ENCODE assay signal across 10 cellular contexts in genomic region chr10:77909755-77910375, GRCh38. TPM values are rescaled to one million over a fixed set of nuclear protein-coding genes. Genes with fewer than 3 reads are reported as not detected.
DNase-seq lines count a peak whose midpoint lies in the region; ATAC-seq, FAIRE-seq and TF ChIP-seq lines count a peak whose summit lies in the region.
"Had no signal": no experiment of that assay in that cellular context is flagged by ENCODE, and none has a peak within 500 bp of the region (broad histone marks: within the 10 kb centered on the region; RNA-seq: fewer than 3 reads in every experiment).

No MANE protein-coding gene starts in this region.

- FAIRE-seq in RCC 7860 (lab: Jason Lieb, UNC), result no peak
- no peak for FAIRE-seq in pancreas (lab: Jason Lieb, UNC)

- H3K27ac ChIP-seq in esophagus squamous epithelium, result peak overlapping the region in 3 of 4 donors; percentile 24 to 63 (median 58)
- H3K27ac ChIP-seq in pancreas, result no peak overlapping the region
- H3K27ac ChIP-seq in caudate nucleus (ENCODE audit: low read depth, low read length), result no peak overlapping the region

- H3K4me3 ChIP-seq in esophagus squamous epithelium (no peak overlapping the region), pancreas (no peak overlapping the region)

- no peaks in the 10 kb centered on the region for H3K9me3 ChIP-seq in esophagus squamous epithelium
- no peaks in the 10 kb centered on the region for H3K9me3 ChIP-seq in pancreas
- H3K9me3 ChIP-seq in T-helper 17 cell (ENCODE audit: control insufficient read depth, low read length, poor library complexity, severe bottlenecking), result no peaks in the 10 kb centered on the region

- peaks cover 5% of the 10 kb centered on the region for H3K4me1 Mint-ChIP-seq in T-helper 17 cell

- ATAC-seq in pancreas, result peak; percentile 72 to 88 (median 84)
- ATAC-seq in T-helper 17 cell, result no peak

- H3K4me1 ChIP-seq in esophagus squamous epithelium, result peaks cover 9 to 76% (median 23%) of the 10 kb centered on the region in 3 donors
- H3K4me1 ChIP-seq in pancreas, result peaks cover 3 to 12% (median 9%) of the 10 kb centered on the region in 3 donors

- TF ChIP-seq CTCF in esophagus squamous epithelium (IDR thresholded peaks at IDR 0.05), result no peak
- no peak for TF ChIP-seq CTCF in pancreas (IDR thresholded peaks at IDR 0.05)

- H3K27ac Mint-ChIP-seq in T-helper 17 cell, result no peak overlapping the region

- no peak for TF ChIP-seq POLR2A in esophagus squamous epithelium (IDR thresholded peaks at IDR 0.05)

- H3K4me3 Mint-ChIP-seq in T-helper 17 cell, result no peak overlapping the region

- WGBS in esophagus squamous epithelium, 2 donors, result 59 to 69% methylated on average over 7 to 10 of the region's 10 CpGs
- WGBS in pancreas, 2 donors, result 34 to 35% methylated on average over 10 of the region's 10 CpGs

- intact Hi-C loops in esophagus squamous epithelium (cut with DNase I) (no loop called here), pancreas (cut with DNase I) (no loop called here)

- H3K36me3 ChIP-seq in esophagus squamous epithelium (no peaks in the 10 kb centered on the region), pancreas (no peaks in the 10 kb centered on the region)

- peak; percentile 33 for DNase-seq in Daoy (ENCODE audit: low read depth)
- peak; percentile 62 for DNase-seq in RCC 7860 (ENCODE audit: low spot score)
- no peak for DNase-seq in esophagus squamous epithelium (lab: John Stamatoyannopoulos, UW)
- peak in 2 of 6 donors; percentile 33 to 48 for DNase-seq in pancreas
- no peak for DNase-seq in stimulated activated CD4-positive, alpha-beta T cell treated with anti-CD3 and anti-CD28 coated beads, Interleukin-4, amount 100 ng/mL, for 1 hour
- DNase-seq in NK-92 treated with Interleukin-12 subunit alpha and Interleukin-12 subunit beta, amount 100 ng/mL, for 24 hours (lab: John Stamatoyannopoulos, UW), result no peak
- no peak for DNase-seq in T-helper 17 cell
- no peak for DNase-seq in caudate nucleus (lab: John Stamatoyannopoulos, UW)
- DNase-seq: DMS 273 treated with DMSO at 0.1 percent for 48 hours, NCI-H1105 had no signal

- H3K27me3 Mint-ChIP-seq in T-helper 17 cell, result peaks cover 20% of the 10 kb centered on the region

- H3K27me3 ChIP-seq in esophagus squamous epithelium (no peaks in the 10 kb centered on the region), pancreas (no peaks in the 10 kb centered on the region)

- H3K36me3 Mint-ChIP-seq in T-helper 17 cell (ENCODE audit: low read depth), result no peaks in the 10 kb centered on the region

RNA-seq across cellular contexts. Expression of gene DLG5, which starts 16.7 kb away (rescaled TPM):
- total RNA-seq in Daoy (2014; rRNA removed; shearing (Covaris generic)), result 8.6 and 25.2 TPM in 2 replicates
- total RNA-seq in esophagus squamous epithelium (10 to 100 TPM; 34.1 to 50.9 (median 41.3) TPM), pancreas (10 to 100 TPM; 11.3 to 19.4 (median 14.6) TPM), T-helper 17 cell (10 to 100 TPM in 1 of 2 donors, 1 to 10 TPM in 1; 9.7 to 13.1 TPM)
- polyA plus RNA-seq in pancreas, result 10 to 100 TPM; 13.0 to 14.0 TPM

Comparison
In these comparisons a context has a peak if more than half of its experiments do, and no peak if none do; other contexts are left out.
1. DNase-seq: peak in Daoy (single experiment) and RCC 7860 (single experiment); none in esophagus squamous epithelium (single experiment), stimulated activated CD4-positive, alpha-beta T cell treated with anti-CD3 and anti-CD28 coated beads, Interleukin-4, amount 100 ng/mL, for 1 hour (single experiment), NK-92 treated with Interleukin-12 subunit alpha and Interleukin-12 subunit beta, amount 100 ng/mL, for 24 hours (single experiment), T-helper 17 cell (0 of 3) and caudate nucleus (0 of 61).
2. H3K27ac ChIP-seq: peak in esophagus squamous epithelium (3 of 4); none in pancreas (0 of 4) and caudate nucleus (single experiment).